19 cellular contexts compared by ENCODE assay signal in the genomic region with DNA sequence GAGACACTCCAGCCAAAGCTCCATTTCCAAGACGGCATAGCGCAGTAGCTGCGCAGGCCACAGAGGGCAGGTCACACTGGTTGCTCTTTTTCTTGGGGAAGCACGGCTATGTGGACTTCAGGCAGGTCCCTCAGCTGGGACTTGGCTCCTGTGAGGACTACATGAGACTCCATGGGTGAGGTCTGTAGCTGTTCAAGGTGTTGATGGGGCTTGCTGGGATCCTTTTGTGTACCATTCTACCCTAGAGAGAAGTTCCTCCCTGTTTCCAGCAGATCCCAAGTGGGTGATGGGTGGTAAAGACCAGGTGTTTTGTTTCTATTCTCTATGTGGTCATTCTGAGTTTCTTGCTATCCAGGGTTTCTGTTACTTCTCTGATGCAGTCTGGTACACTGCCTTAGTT.
DNase-seq lines count a peak whose midpoint lies in the region; ATAC-seq and TF ChIP-seq lines count a peak whose summit lies in the region.
"Had no signal": no experiment of that assay in that cellular context is flagged by ENCODE, and none has a peak within 500 bp of the region (broad histone marks: within the 10 kb centered on the region; RNA-seq: fewer than 3 reads in every experiment).

No MANE protein-coding gene starts in this region.

- H4K20me1 ChIP-seq in SK-N-SH (ENCODE audit: insufficient read depth) (no peaks in the 10 kb centered on the region), DND-41 (ENCODE audit: insufficient read depth, low read length) (peaks cover 10% of the 10 kb centered on the region; the same call in 1 of the 2 replicates)

- peaks cover 42% of the 10 kb centered on the region for H3K4me1 Mint-ChIP-seq in stimulated activated memory B cell treated with anti-CD40 and anti-IgM and Interleukin-4, amounts not matched to agents 10 μg/mL and 1 μg/mL and 100 μg/mL, for 72 hours
- peaks cover 30% of the 10 kb centered on the region for H3K4me1 Mint-ChIP-seq in activated CD4-positive, alpha-beta T cell treated with anti-CD3 and anti-CD28 coated beads, Interleukin-2, amount 10 ng/mL, durations not matched to agents 7 days and 5 days

- no peak; the same call in 2 of the 3 replicates for ATAC-seq in SK-N-SH treated with all-trans-retinoic acid at 6 μM for 48 hours
- no peak for ATAC-seq in DND-41 (ENCODE audit: insufficient read depth, low read depth)
- ATAC-seq in stimulated activated memory B cell treated with anti-CD40 and anti-IgM and Interleukin-4, amounts not matched to agents 10 μg/mL and 1 μg/mL and 100 μg/mL, for 72 hours: no peak

- H3K27me3 ChIP-seq in SK-N-SH (ENCODE audit: insufficient read depth): no peaks in the 10 kb centered on the region
- H3K27me3 ChIP-seq in DND-41 (ENCODE audit: insufficient read depth, low read length, poor library complexity): no peaks in the 10 kb centered on the region

- no peak for TF ChIP-seq EP300 in SK-N-SH (IDR thresholded peaks at IDR 0.05; ENCODE audit: borderline replicate concordance in 1 of 2, low read depth in 1 of 2, low read length in 1 of 2)

- H3K9me3 ChIP-seq in SK-N-SH (no peaks in the 10 kb centered on the region), DND-41 (ENCODE audit: insufficient read depth, low read length, severe bottlenecking) (no peaks in the 10 kb centered on the region)

- H3K27ac ChIP-seq in SK-N-SH (ENCODE audit: low read depth in 2 of 2, low read length in 1 of 2) (peak overlapping the region in 1 of 2 experiments; percentile 47; a peak in 1 of 4 replicates), DND-41 (ENCODE audit: low read length) (peak overlapping the region; percentile 14; the same call in 1 of the 2 replicates), coronary artery (peak overlapping the region; percentile 16 to 41)
- H3K27ac ChIP-seq: 22Rv1, SK-N-MC had no signal

- H3K4me3 ChIP-seq in SK-N-SH (ENCODE audit: low read depth in 2 of 2, low read length in 1 of 2) (no peak overlapping the region), DND-41 (ENCODE audit: low read depth in 1 of 2, low read length in 2 of 2) (no peak overlapping the region), coronary artery (no peak overlapping the region)
- H3K4me3 ChIP-seq: SK-N-MC had no signal

- H3F3A ChIP-seq in SK-N-SH (replicated peaks; ENCODE audit: insufficient read depth): peaks cover 3% of the 10 kb centered on the region

- TF ChIP-seq RAD21 in SK-N-SH (IDR thresholded peaks at IDR 0.05; ENCODE audit: low read length): no peak

- H3K4me2 ChIP-seq in SK-N-SH (0 out of 2 replicates have a peak overlapping the region, but pooled peaks have one; percentile 4), DND-41 (ENCODE audit: insufficient read depth, low read length) (no peak overlapping the region)

- H3K9me2 ChIP-seq in SK-N-SH: no peaks in the 10 kb centered on the region

- POLR2A ChIA-PET in SK-N-SH (lab: Yijun Ruan, JAX): no interaction called here
- POLR2A ChIA-PET in activated CD4-positive, alpha-beta T cell treated with anti-CD3 and anti-CD28 coated beads, Interleukin-2, amount 10 ng/mL, durations not matched to agents 7 days and 5 days (lab: Charles Lee): no interaction called here

- H3K36me3 Mint-ChIP-seq in stimulated activated memory B cell treated with anti-CD40 and anti-IgM and Interleukin-4, amounts not matched to agents 10 μg/mL and 1 μg/mL and 100 μg/mL, for 72 hours: no peaks in the 10 kb centered on the region
- peaks cover 22% of the 10 kb centered on the region for H3K36me3 Mint-ChIP-seq in activated CD4-positive, alpha-beta T cell treated with anti-CD3 and anti-CD28 coated beads, Interleukin-2, amount 10 ng/mL, durations not matched to agents 7 days and 5 days (ENCODE audit: low read depth)

- peak overlapping the region; percentile 47 for H3K27ac Mint-ChIP-seq in stimulated activated memory B cell treated with anti-CD40 and anti-IgM and Interleukin-4, amounts not matched to agents 10 μg/mL and 1 μg/mL and 100 μg/mL, for 72 hours
- H3K27ac Mint-ChIP-seq in activated CD4-positive, alpha-beta T cell treated with anti-CD3 and anti-CD28 coated beads, Interleukin-2, amount 10 ng/mL, durations not matched to agents 7 days and 5 days: no peak overlapping the region
- H3K27ac Mint-ChIP-seq: CD14-positive monocyte had no signal

- no peak overlapping the region for H3K4me3 Mint-ChIP-seq in stimulated activated memory B cell treated with anti-CD40 and anti-IgM and Interleukin-4, amounts not matched to agents 10 μg/mL and 1 μg/mL and 100 μg/mL, for 72 hours
- no peak overlapping the region for H3K4me3 Mint-ChIP-seq in activated CD4-positive, alpha-beta T cell treated with anti-CD3 and anti-CD28 coated beads, Interleukin-2, amount 10 ng/mL, durations not matched to agents 7 days and 5 days
- H3K4me3 Mint-ChIP-seq: CD14-positive monocyte had no signal

- peaks cover 95% of the 10 kb centered on the region for H3K79me2 ChIP-seq in SK-N-SH (ENCODE audit: insufficient read depth)
- H3K79me2 ChIP-seq in DND-41 (ENCODE audit: insufficient read depth, low read length): peaks cover 22% of the 10 kb centered on the region

- no peak for DNase-seq in SK-N-SH
- no peak for DNase-seq in DND-41
- DNase-seq in coronary artery (ENCODE audit: low spot score): no peak
- DNase-seq in activated CD4-positive, alpha-beta T cell treated with anti-CD3 and anti-CD28 coated beads, Interleukin-2, amount 10 ng/mL, durations not matched to agents 7 days and 5 days: no peak
- DNase-seq in NCI-H446 (lab: John Stamatoyannopoulos, UW): no peak
- DNase-seq in GM13977 (ENCODE audit: low spot score): no peak
- DNase-seq: AML-193, DMS 273 treated with DMSO at 0.1 percent for 48 hours, GOT3, KBM-7, NCI-H1694 treated with DMSO at 0.1 percent for 48 hours, NCI-H510A, NCI-H748 treated with DMSO at 0.1 percent for 48 hours, SHP77 had no signal

- peaks cover 0 to 22% of the 10 kb centered on the region in 2 experiments for H3K36me3 ChIP-seq in SK-N-SH (replicated peaks in 1 of 2; ENCODE audit: control insufficient read depth in 1 of 2, insufficient read depth in 2 of 2, low read length in 1 of 2)
- no peaks in the 10 kb centered on the region for H3K36me3 ChIP-seq in DND-41 (ENCODE audit: insufficient read depth, low read length)

- in situ Hi-C loops in GM13977 (cut with MboI; ENCODE audit: low pct_unique_long_range_greater_than_20kb, low sequenced_read_pairs, unreplicated experiment): no loop called here

- H3K4me1 ChIP-seq in SK-N-SH (ENCODE audit: control insufficient read depth in 1 of 2, insufficient read depth in 2 of 2, low read depth in 1 of 2, low read length in 1 of 2) (peaks cover 0 to 23% of the 10 kb centered on the region in 2 experiments; a peak in 2 of 4 replicates), DND-41 (ENCODE audit: insufficient read depth, low read length) (peaks cover 20% of the 10 kb centered on the region)

- TF ChIP-seq CTCF in SK-N-SH (IDR thresholded peaks at IDR 0.05): no peak
- TF ChIP-seq CTCF in DND-41 (IDR thresholded peaks at IDR 0.05; ENCODE audit: borderline replicate concordance, extremely low read depth, low read length, poor library complexity, severe bottlenecking): no peak
- no peak for TF ChIP-seq CTCF in coronary artery (IDR thresholded peaks at IDR 0.05)
- no peak for TF ChIP-seq CTCF in GM13977 (IDR thresholded peaks at IDR 0.05; ENCODE audit: extremely low read depth, insufficient read depth, missing control alignments)

- H3K9ac ChIP-seq in SK-N-SH (no peak overlapping the region), DND-41 (ENCODE audit: low read depth, low read length) (no peak overlapping the region)

- H3K27me3 Mint-ChIP-seq in stimulated activated memory B cell treated with anti-CD40 and anti-IgM and Interleukin-4, amounts not matched to agents 10 μg/mL and 1 μg/mL and 100 μg/mL, for 72 hours: no peaks in the 10 kb centered on the region
- no peaks in the 10 kb centered on the region for H3K27me3 Mint-ChIP-seq in activated CD4-positive, alpha-beta T cell treated with anti-CD3 and anti-CD28 coated beads, Interleukin-2, amount 10 ng/mL, durations not matched to agents 7 days and 5 days

- CTCF ChIA-PET in SK-N-SH (lab: Yijun Ruan, JAX): no interaction called here
- CTCF ChIA-PET in activated CD4-positive, alpha-beta T cell treated with anti-CD3 and anti-CD28 coated beads, Interleukin-2, amount 10 ng/mL, durations not matched to agents 7 days and 5 days (lab: Charles Lee): interaction anchor here (1.0 to 5.1 kb wide), 5 partner anchors 9 to 597 kb away, joined by 4 to 19 read pairs (median 5); no protein-coding TSS in a partner anchor

- no peak overlapping the region for H2AFZ ChIP-seq in SK-N-SH (ENCODE audit: low read depth)
- no peak overlapping the region for H2AFZ ChIP-seq in DND-41 (ENCODE audit: low read depth, low read length)

- H3K9me3 Mint-ChIP-seq in stimulated activated memory B cell treated with anti-CD40 and anti-IgM and Interleukin-4, amounts not matched to agents 10 μg/mL and 1 μg/mL and 100 μg/mL, for 72 hours: no peaks in the 10 kb centered on the region
- peaks cover 5% of the 10 kb centered on the region for H3K9me3 Mint-ChIP-seq in activated CD4-positive, alpha-beta T cell treated with anti-CD3 and anti-CD28 coated beads, Interleukin-2, amount 10 ng/mL, durations not matched to agents 7 days and 5 days

- WGBS in SK-N-SH (ENCODE audit: low lambda C conversion rate): 100% methylated on average over 1 of the region's 4 CpGs

TF ChIP-seq in SK-N-SH, 30 proteins besides CTCF, POLR2A, EP300 and RAD21 (continues in another document):
- no peak for TF ChIP-seq RXRA (IDR thresholded peaks at IDR 0.05; ENCODE audit: borderline replicate concordance, low read depth)
- no peak for TF ChIP-seq SIN3A (IDR thresholded peaks at IDR 0.05; ENCODE audit: borderline replicate concordance, low read depth, low read length)
- TF ChIP-seq GABPA (IDR thresholded peaks at IDR 0.05; ENCODE audit: low read depth): no peak
- no peak for TF ChIP-seq TAF1 (IDR thresholded peaks at IDR 0.05; ENCODE audit: borderline replicate concordance, low read depth, low read length)

TF ChIP-seq in SK-N-SH treated with all-trans-retinoic acid at 6 μM for 48 hours, 23 proteins besides CTCF, POLR2A, EP300 and RAD21 (continues in another document):
- TF ChIP-seq PPARA (CRISPR knock-in tag; IDR thresholded peaks at IDR 0.05; ENCODE audit: borderline replicate concordance) (no peak), TCF4 (CRISPR knock-in tag; IDR thresholded peaks at IDR 0.05; ENCODE audit: borderline replicate concordance) (no peak), ESRRG (CRISPR knock-in tag; IDR thresholded peaks at IDR 0.05) (no peak), ZC3H10 (CRISPR knock-in tag; IDR thresholded peaks at IDR 0.05) (no peak), ARNTL (CRISPR knock-in tag; IDR thresholded peaks at IDR 0.05; ENCODE audit: borderline replicate concordance, low read depth) (no peak)
- TF ChIP-seq, protein P1, sequence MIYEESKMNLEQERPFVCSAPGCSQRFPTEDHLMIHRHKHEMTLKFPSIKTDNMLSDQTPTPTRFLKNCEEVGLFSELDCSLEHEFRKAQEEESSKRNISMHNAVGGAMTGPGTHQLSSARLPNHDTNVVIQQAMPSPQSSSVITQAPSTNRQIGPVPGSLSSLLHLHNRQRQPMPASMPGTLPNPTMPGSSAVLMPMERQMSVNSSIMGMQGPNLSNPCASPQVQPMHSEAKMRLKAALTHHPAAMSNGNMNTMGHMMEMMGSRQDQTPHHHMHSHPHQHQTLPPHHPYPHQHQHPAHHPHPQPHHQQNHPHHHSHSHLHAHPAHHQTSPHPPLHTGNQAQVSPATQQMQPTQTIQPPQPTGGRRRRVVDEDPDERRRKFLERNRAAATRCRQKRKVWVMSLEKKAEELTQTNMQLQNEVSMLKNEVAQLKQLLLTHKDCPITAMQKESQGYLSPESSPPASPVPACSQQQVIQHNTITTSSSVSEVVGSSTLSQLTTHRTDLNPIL (CRISPR knock-in tag; IDR thresholded peaks at IDR 0.05; ENCODE audit: low read depth): no peak
